20 cellular contexts compared by ENCODE assay signal in the genomic region with DNA sequence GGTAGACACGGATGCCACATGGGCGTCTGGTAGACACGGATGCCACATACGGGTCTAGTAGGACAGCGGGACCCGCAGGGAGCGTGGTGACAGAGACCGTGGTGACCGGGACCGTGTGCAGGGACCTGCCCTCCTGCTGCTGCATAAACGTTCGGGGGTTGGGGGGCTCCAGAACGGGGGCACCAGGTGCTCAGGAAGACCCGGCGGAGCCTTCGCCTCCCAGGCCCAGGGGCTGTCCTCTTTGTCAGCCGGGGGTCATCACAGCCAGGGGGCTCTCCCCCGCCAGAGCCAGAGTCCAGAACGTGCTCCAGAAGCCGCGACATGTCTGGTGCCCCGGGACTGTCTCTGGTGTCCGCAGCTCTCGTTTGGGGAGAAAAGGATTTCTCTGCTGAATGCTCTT.
"Had no signal": no experiment of that assay in that cellular context is flagged by ENCODE, and none has a peak within 500 bp of the region (broad histone marks: within the 10 kb centered on the region; RNA-seq: fewer than 3 reads in every experiment).

No MANE protein-coding gene starts in this region.

- ATAC-seq: foreskin keratinocyte, gastroesophageal sphincter, heart left ventricle, left cardiac atrium, left lobe of liver, left ventricle myocardium superior, lower lobe of right lung, mucosa of descending colon had no signal

- H3K27ac ChIP-seq: coronary artery, dorsolateral prefrontal cortex, esophagus muscularis mucosa, foreskin keratinocyte, gastroesophageal sphincter, heart left ventricle, hepatocyte, lower lobe of right lung had no signal

- H3K4me3 ChIP-seq: coronary artery, dorsolateral prefrontal cortex, esophagus muscularis mucosa, gastroesophageal sphincter, heart left ventricle, hepatocyte, lower lobe of right lung, mucosa of descending colon had no signal

- DNase-seq: dermis blood vessel endothelial cell; dorsolateral prefrontal cortex; effector CD4-positive, alpha-beta T cell; effector memory CD4-positive, alpha-beta T cell; foreskin keratinocyte; hypothalamus; immature natural killer cell; islet precursor cell; left cardiac atrium; left ventricle myocardium superior; lower lobe of right lung; mesenchymal stem cell; mucosa of descending colon; naive B cell had no signal

- H3K9me3 ChIP-seq: esophagus muscularis mucosa, gastroesophageal sphincter, heart left ventricle, lower lobe of right lung, mucosa of descending colon had no signal

- H3K4me1 ChIP-seq: foreskin keratinocyte, lower lobe of right lung had no signal

- H3K27me3 ChIP-seq: foreskin keratinocyte, hepatocyte had no signal
